In genomic region chr11:62753736-62754603, GRCh38 we compare ENCODE assay signal across 8 cellular contexts. TPM values are rescaled to one million over a fixed set of nuclear protein-coding genes. Genes with fewer than 3 reads are reported as not detected.
A peak's percentile ranks its signal among the peaks of the same experiment; 100 is the strongest.
DNase-seq lines count a peak whose midpoint lies in the region; ATAC-seq and TF ChIP-seq lines count a peak whose summit lies in the region.

Gene ZBTB3 (minus strand): TSS chr11:62754160. CDS start chr11:62753664, 496 bp downstream.

- peaks cover 2% of the 10 kb centered on the region for H3K36me3 Mint-ChIP-seq in activated naive CD8-positive, alpha-beta T cell
- H3K36me3 Mint-ChIP-seq in osteocyte (ENCODE audit: unreplicated experiment), result peaks cover 4% of the 10 kb centered on the region

- peak; percentile 95 for ATAC-seq in HG02610 (IDR thresholded peaks at IDR 0.05; ENCODE audit: unreplicated experiment)

- H3K4me1 ChIP-seq in thyroid gland, result peaks cover 10 to 21% of the 10 kb centered on the region in 2 donors

- H3K27me3 Mint-ChIP-seq in activated naive CD8-positive, alpha-beta T cell, result no peaks in the 10 kb centered on the region
- H3K27me3 Mint-ChIP-seq in osteocyte (ENCODE audit: unreplicated experiment), result no peaks in the 10 kb centered on the region

- H3K4me3 ChIP-seq in GM08714 (ENCODE audit: low read length), result peak within 1 kb of the TSS; percentile 56; the same call in 1 of the 2 replicates
- H3K4me3 ChIP-seq in thyroid gland (replicated peaks in 1 of 3), result peak within 1 kb of the TSS; percentile 9 to 59 (median 19)

- peak within 1 kb of the TSS; percentile 62 to 94 (median 75) for H3K27ac ChIP-seq in thyroid gland

- 1% methylated on average over 38 to 46 of the region's 47 CpGs for WGBS in thyroid gland, 2 donors

- peak; percentile 33 to 89 for TF ChIP-seq POLR2A in thyroid gland (IDR thresholded peaks at IDR 0.05)

- DNase-seq in NCI-H1092 treated with DMSO at 0.1 percent for 48 hours (lab: John Stamatoyannopoulos, UW) (peak; percentile 100), SKM-1 (lab: John Stamatoyannopoulos, UW; ENCODE audit: unreplicated experiment) (peak; percentile 99), head of caudate nucleus (peak; percentile 93 to 100 (median 99)), osteocyte (ENCODE audit: extremely low spot score, unreplicated experiment) (peak; percentile 98), thyroid gland (peak; percentile 99)

- peak within 1 kb of the TSS; percentile 97 for H3K4me3 Mint-ChIP-seq in activated naive CD8-positive, alpha-beta T cell
- peak within 1 kb of the TSS; percentile 95 for H3K4me3 Mint-ChIP-seq in osteocyte (ENCODE audit: unreplicated experiment)

- intact Hi-C loops in head of caudate nucleus (cut with DNase I), result no loop called here
- intact Hi-C loops in thyroid gland (cut with DNase I), result no loop called here

- H3K36me3 ChIP-seq in thyroid gland, result peaks cover 7 to 9% of the 10 kb centered on the region in 2 donors

- no peak for TF ChIP-seq CTCF in osteocyte (IDR thresholded peaks at IDR 0.05)
- TF ChIP-seq CTCF in thyroid gland (IDR thresholded peaks at IDR 0.05), result peak in 1 of 6 experiments; percentile 26

- no peaks in the 10 kb centered on the region for H3K9me3 ChIP-seq in thyroid gland

- peaks cover 26% of the 10 kb centered on the region for H3K4me1 Mint-ChIP-seq in activated naive CD8-positive, alpha-beta T cell (ENCODE audit: low read depth)
- peaks cover 17% of the 10 kb centered on the region for H3K4me1 Mint-ChIP-seq in osteocyte (ENCODE audit: unreplicated experiment)

- H3K27me3 ChIP-seq in thyroid gland, result no peaks in the 10 kb centered on the region

- H3K9me3 Mint-ChIP-seq in activated naive CD8-positive, alpha-beta T cell (ENCODE audit: low read depth), result no peaks in the 10 kb centered on the region
- H3K9me3 Mint-ChIP-seq in osteocyte (ENCODE audit: unreplicated experiment), result no peaks in the 10 kb centered on the region

- H3K27ac Mint-ChIP-seq in activated naive CD8-positive, alpha-beta T cell, result peak within 1 kb of the TSS; percentile 98
- H3K27ac Mint-ChIP-seq in osteocyte (ENCODE audit: unreplicated experiment), result peak within 1 kb of the TSS; percentile 99

RNA-seq across cellular contexts. Expression of gene ZBTB3, which starts in this region (rescaled TPM):
- total RNA-seq in osteocyte, result 11.2 and 12.9 TPM in 2 replicates
- 10 to 100 TPM; 10.1 to 17.1 (median 14.8) TPM for total RNA-seq in thyroid gland

Comparison
In these comparisons a context has a peak if more than half of its experiments do, and no peak if none do; other contexts are left out.
1. Peak in every context shown above with its lines: DNase-seq, ATAC-seq, H3K4me3 ChIP-seq and H3K27ac ChIP-seq.